In the genomic region with DNA sequence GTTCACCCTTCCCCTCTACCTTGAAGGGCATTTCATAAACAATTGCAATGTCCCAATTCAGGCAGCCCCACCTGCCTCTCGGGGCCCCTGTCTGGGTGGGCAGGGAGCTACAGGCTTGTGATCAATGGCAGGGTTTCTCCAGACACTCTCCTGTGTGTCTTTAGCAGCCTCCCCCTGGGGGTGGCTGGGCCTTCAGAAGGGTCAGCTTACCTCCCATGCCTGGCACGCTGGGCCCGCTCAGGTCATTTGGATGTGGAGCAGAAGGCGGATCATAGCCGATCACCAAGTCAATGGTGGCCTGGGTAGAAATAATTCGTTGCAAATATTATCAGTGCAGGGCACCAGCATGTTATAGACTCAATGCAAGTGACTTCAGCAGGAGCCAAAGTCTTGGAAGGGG, we compare ENCODE assay signal across 2 cellular contexts.
TF ChIP-seq lines count a peak whose summit lies in the region.

No MANE protein-coding gene starts in this region.

TF ChIP-seq in H1, 55 proteins besides CTCF, POLR2A, EP300 and RAD21:
- TF ChIP-seq PHF8 (conservative IDR thresholded peaks at IDR 0.05; ENCODE audit: low read depth, low read length) (no peak), SIRT6 (IDR thresholded peaks at IDR 0.05; ENCODE audit: low read length) (no peak), BACH1 (IDR thresholded peaks at IDR 0.05; ENCODE audit: low read length) (no peak), POU5F1 (IDR thresholded peaks at IDR 0.05; ENCODE audit: low read depth, low read length) (no peak), NRF1 (IDR thresholded peaks at IDR 0.05; ENCODE audit: low read depth, low read length) (no peak), KDM4A (IDR thresholded peaks at IDR 0.05; ENCODE audit: low read depth, low read length, severe bottlenecking) (no peak), SP1 (IDR thresholded peaks at IDR 0.05; ENCODE audit: low read depth, low read length) (no peak), CREB1 (IDR thresholded peaks at IDR 0.05) (no peak), ZNF274 (IDR thresholded peaks at IDR 0.05; ENCODE audit: borderline replicate concordance, extremely low read depth, low read length) (no peak), RFX5 (IDR thresholded peaks at IDR 0.05; ENCODE audit: borderline replicate concordance, low read depth, low read length) (no peak)
- TF ChIP-seq, protein P1, sequence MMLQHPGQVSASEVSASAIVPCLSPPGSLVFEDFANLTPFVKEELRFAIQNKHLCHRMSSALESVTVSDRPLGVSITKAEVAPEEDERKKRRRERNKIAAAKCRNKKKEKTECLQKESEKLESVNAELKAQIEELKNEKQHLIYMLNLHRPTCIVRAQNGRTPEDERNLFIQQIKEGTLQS (IDR thresholded peaks at IDR 0.05; ENCODE audit: insufficient read depth, low read depth, low read length), result no peak
- TF ChIP-seq, protein P2, sequence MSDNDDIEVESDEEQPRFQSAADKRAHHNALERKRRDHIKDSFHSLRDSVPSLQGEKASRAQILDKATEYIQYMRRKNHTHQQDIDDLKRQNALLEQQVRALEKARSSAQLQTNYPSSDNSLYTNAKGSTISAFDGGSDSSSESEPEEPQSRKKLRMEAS (IDR thresholded peaks at IDR 0.05), result no peak

TF ChIP-seq in SK-N-SH treated with all-trans-retinoic acid at 6 μM for 48 hours, 23 proteins besides CTCF, POLR2A, EP300 and RAD21:
- TF ChIP-seq BACH2 (CRISPR knock-in tag; IDR thresholded peaks at IDR 0.05; ENCODE audit: borderline replicate concordance) (no peak), CSDC2 (CRISPR knock-in tag; IDR thresholded peaks at IDR 0.05) (no peak), GLIS3 (CRISPR knock-in tag; IDR thresholded peaks at IDR 0.05) (no peak), OSR1 (CRISPR knock-in tag; IDR thresholded peaks at IDR 0.05) (no peak), ZC3H10 (CRISPR knock-in tag; IDR thresholded peaks at IDR 0.05) (no peak), ZFP30 (CRISPR knock-in tag; IDR thresholded peaks at IDR 0.05) (no peak), ESRRG (CRISPR knock-in tag; IDR thresholded peaks at IDR 0.05) (no peak), ZNF70 (CRISPR knock-in tag; IDR thresholded peaks at IDR 0.05) (no peak), ZFP3 (CRISPR knock-in tag; IDR thresholded peaks at IDR 0.05) (no peak), TCF4 (CRISPR knock-in tag; IDR thresholded peaks at IDR 0.05; ENCODE audit: borderline replicate concordance) (no peak), RARB (CRISPR knock-in tag; IDR thresholded peaks at IDR 0.05) (no peak), ISL1 (CRISPR knock-in tag; IDR thresholded peaks at IDR 0.05) (no peak), ZNF565 (CRISPR knock-in tag; conservative IDR thresholded peaks at IDR 0.05; ENCODE audit: low read depth) (no peak), SNAI2 (CRISPR knock-in tag; IDR thresholded peaks at IDR 0.05) (no peak), ARNTL (CRISPR knock-in tag; IDR thresholded peaks at IDR 0.05; ENCODE audit: borderline replicate concordance, low read depth) (no peak), TOX (CRISPR knock-in tag; IDR thresholded peaks at IDR 0.05; ENCODE audit: borderline replicate concordance) (no peak)
- TF ChIP-seq, protein P3, sequence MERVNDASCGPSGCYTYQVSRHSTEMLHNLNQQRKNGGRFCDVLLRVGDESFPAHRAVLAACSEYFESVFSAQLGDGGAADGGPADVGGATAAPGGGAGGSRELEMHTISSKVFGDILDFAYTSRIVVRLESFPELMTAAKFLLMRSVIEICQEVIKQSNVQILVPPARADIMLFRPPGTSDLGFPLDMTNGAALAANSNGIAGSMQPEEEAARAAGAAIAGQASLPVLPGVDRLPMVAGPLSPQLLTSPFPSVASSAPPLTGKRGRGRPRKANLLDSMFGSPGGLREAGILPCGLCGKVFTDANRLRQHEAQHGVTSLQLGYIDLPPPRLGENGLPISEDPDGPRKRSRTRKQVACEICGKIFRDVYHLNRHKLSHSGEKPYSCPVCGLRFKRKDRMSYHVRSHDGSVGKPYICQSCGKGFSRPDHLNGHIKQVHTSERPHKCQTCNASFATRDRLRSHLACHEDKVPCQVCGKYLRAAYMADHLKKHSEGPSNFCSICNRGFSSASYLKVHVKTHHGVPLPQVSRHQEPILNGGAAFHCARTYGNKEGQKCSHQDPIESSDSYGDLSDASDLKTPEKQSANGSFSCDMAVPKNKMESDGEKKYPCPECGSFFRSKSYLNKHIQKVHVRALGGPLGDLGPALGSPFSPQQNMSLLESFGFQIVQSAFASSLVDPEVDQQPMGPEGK (CRISPR knock-in tag; IDR thresholded peaks at IDR 0.05; ENCODE audit: borderline replicate concordance), result no peak
- TF ChIP-seq, protein P4, sequence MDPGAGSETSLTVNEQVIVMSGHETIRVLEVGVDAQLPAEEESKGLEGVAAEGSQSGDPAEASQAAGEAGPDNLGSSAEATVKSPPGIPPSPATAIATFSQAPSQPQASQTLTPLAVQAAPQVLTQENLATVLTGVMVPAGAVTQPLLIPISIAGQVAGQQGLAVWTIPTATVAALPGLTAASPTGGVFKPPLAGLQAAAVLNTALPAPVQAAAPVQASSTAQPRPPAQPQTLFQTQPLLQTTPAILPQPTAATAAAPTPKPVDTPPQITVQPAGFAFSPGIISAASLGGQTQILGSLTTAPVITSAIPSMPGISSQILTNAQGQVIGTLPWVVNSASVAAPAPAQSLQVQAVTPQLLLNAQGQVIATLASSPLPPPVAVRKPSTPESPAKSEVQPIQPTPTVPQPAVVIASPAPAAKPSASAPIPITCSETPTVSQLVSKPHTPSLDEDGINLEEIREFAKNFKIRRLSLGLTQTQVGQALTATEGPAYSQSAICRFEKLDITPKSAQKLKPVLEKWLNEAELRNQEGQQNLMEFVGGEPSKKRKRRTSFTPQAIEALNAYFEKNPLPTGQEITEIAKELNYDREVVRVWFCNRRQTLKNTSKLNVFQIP (CRISPR knock-in tag; IDR thresholded peaks at IDR 0.05; ENCODE audit: borderline replicate concordance, low read depth), result no peak
- TF ChIP-seq, protein P5, sequence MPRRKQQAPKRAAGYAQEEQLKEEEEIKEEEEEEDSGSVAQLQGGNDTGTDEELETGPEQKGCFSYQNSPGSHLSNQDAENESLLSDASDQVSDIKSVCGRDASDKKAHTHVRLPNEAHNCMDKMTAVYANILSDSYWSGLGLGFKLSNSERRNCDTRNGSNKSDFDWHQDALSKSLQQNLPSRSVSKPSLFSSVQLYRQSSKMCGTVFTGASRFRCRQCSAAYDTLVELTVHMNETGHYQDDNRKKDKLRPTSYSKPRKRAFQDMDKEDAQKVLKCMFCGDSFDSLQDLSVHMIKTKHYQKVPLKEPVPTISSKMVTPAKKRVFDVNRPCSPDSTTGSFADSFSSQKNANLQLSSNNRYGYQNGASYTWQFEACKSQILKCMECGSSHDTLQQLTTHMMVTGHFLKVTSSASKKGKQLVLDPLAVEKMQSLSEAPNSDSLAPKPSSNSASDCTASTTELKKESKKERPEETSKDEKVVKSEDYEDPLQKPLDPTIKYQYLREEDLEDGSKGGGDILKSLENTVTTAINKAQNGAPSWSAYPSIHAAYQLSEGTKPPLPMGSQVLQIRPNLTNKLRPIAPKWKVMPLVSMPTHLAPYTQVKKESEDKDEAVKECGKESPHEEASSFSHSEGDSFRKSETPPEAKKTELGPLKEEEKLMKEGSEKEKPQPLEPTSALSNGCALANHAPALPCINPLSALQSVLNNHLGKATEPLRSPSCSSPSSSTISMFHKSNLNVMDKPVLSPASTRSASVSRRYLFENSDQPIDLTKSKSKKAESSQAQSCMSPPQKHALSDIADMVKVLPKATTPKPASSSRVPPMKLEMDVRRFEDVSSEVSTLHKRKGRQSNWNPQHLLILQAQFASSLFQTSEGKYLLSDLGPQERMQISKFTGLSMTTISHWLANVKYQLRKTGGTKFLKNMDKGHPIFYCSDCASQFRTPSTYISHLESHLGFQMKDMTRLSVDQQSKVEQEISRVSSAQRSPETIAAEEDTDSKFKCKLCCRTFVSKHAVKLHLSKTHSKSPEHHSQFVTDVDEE (CRISPR knock-in tag; IDR thresholded peaks at IDR 0.05), result no peak
- TF ChIP-seq, protein P6, sequence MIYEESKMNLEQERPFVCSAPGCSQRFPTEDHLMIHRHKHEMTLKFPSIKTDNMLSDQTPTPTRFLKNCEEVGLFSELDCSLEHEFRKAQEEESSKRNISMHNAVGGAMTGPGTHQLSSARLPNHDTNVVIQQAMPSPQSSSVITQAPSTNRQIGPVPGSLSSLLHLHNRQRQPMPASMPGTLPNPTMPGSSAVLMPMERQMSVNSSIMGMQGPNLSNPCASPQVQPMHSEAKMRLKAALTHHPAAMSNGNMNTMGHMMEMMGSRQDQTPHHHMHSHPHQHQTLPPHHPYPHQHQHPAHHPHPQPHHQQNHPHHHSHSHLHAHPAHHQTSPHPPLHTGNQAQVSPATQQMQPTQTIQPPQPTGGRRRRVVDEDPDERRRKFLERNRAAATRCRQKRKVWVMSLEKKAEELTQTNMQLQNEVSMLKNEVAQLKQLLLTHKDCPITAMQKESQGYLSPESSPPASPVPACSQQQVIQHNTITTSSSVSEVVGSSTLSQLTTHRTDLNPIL (CRISPR knock-in tag; IDR thresholded peaks at IDR 0.05; ENCODE audit: low read depth), result no peak
TF ChIP-seq in SK-N-SH treated with all-trans-retinoic acid at 6 μM for 48 hours: peak in this region for 0.
